Comparison of ENCODE assay signal across 30 cellular contexts in genomic region chrX:405149-405548, GRCh38.
"Had no signal": no experiment of that assay in that cellular context is flagged by ENCODE, and none has a peak within 500 bp of the region (broad histone marks: within the 10 kb centered on the region; RNA-seq: fewer than 3 reads in every experiment).

No MANE protein-coding gene starts in this region.

- DNase-seq: activated B cell treated with CpG ODN at 0.5 μM for 24 hours; activated CD4-positive, alpha-beta memory T cell treated with anti-CD3 and anti-CD28 coated beads for 36 hours; activated CD4-positive, alpha-beta T cell treated with anti-CD3 and anti-CD28 coated beads for 48 hours; activated CD4-positive, alpha-beta T cell treated with anti-CD3 and anti-CD28 coated beads, Interleukin-2, amount 50 U/mL, for 1 hour; activated CD8-positive, alpha-beta memory T cell treated with anti-CD3 and anti-CD28 coated beads, Interleukin-2, amount 10 ng/mL, durations not matched to agents 7 days and 5 days; activated CD8-positive, alpha-beta memory T cell treated with anti-CD3 and anti-CD28 coated beads, Interleukin-2, amount 50 U/mL, for 4 hours; activated CD8-positive, alpha-beta T cell treated with anti-CD3 and anti-CD28 coated beads, Interleukin-2, amount 10 ng/mL, durations not matched to agents 7 days and 5 days; activated effector memory CD4-positive, alpha-beta T cell treated with anti-CD3 and anti-CD28 coated beads, Interleukin-2, amount 50 U/mL, for 16 hours; activated naive CD4-positive, alpha-beta T cell treated with anti-CD3 and anti-CD28 coated beads for 36 hours; activated naive CD8-positive, alpha-beta T cell treated with anti-CD3 and anti-CD28 coated beads for 36 hours; activated naive CD8-positive, alpha-beta T cell treated with anti-CD3 and anti-CD28 coated beads, Interleukin-2, amount 50 U/mL, for 24 hours; activated T-cell treated with anti-CD3 and anti-CD28 coated beads, Interleukin-2, amount 50 U/mL, for 1 hour; activated T-cell treated with anti-CD3 and anti-CD28 coated beads, Interleukin-2, amount 50 U/mL, for 48 hours; adrenal gland; amygdala; aorta; body of pancreas; central memory CD4-positive, alpha-beta T cell; cerebellar nuclear complex; dorsolateral prefrontal cortex; effector memory CD4-positive, alpha-beta T cell; endodermal cell; erythroblast; foreskin keratinocyte; head of caudate nucleus; T-helper 2 cell had no signal

- H3K9me3 ChIP-seq: adrenal gland, body of pancreas, esophagus muscularis mucosa had no signal

- H3K4me1 ChIP-seq: adrenal gland, body of pancreas, esophagus muscularis mucosa, foreskin keratinocyte had no signal

- H3K4me3 ChIP-seq: adrenal gland, body of pancreas, coronary artery, esophagus muscularis mucosa had no signal

- H3K27me3 ChIP-seq: adrenal gland, body of pancreas, dorsolateral prefrontal cortex, esophagus muscularis mucosa, foreskin keratinocyte had no signal

- ATAC-seq: activated CD4-positive, CD25-positive, alpha-beta regulatory T cell treated with anti-CD3 and anti-CD28 coated beads, Interleukin-2, amount 50 U/mL, for 24 hours; activated CD8-positive, alpha-beta memory T cell treated with anti-CD3 and anti-CD28 coated beads, Interleukin-2, amount 10 ng/mL, durations not matched to agents 7 days and 5 days; activated CD8-positive, alpha-beta T cell treated with anti-CD3 and anti-CD28 coated beads, Interleukin-2, amount 10 ng/mL, durations not matched to agents 7 days and 5 days; activated naive CD8-positive, alpha-beta T cell treated with anti-CD3 and anti-CD28 coated beads, Interleukin-2, amount 50 U/mL, for 24 hours; body of pancreas; foreskin keratinocyte had no signal

- H3K36me3 ChIP-seq: adrenal gland, esophagus muscularis mucosa had no signal

- H3K27ac ChIP-seq: adrenal gland, body of pancreas, coronary artery, dorsolateral prefrontal cortex, esophagus muscularis mucosa, foreskin keratinocyte, VCaP had no signal
